Comparison of ENCODE assay signal across 6 cellular contexts in the genomic region with DNA sequence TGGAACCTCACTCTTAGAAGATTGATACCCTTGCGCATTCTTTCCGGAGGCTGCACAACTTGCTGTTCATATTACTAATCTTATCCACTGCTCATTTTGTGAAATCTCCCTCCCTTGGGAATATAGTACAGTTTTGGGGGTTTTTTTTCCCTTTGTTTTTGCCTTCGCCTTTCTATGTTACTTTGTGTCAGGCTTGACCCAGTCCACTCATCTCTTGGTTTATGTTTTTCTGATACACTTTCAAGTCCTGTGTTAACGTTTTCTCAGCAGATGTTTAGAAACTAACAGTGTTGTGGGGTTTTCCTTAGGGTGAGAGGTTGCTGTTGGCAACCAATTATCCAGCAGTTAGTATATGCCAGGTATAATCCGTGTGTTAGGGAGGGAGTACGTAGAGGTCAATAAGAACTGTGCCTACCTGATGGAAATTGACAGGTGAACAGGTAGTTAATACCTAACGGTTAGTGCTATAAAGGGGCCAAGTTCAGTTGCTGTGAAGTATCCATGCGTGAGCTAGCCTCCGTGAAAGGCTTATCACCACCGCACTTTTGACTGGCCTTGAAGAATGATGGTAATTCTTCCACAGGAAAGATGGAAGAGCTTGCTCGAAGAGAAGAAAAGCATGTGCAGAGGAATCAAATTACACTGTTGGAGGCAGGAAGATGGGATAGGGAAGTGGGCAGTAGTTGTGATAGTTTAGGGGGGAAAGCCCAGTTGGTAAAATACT. TPM values are rescaled to one million over a fixed set of nuclear protein-coding genes. Genes with fewer than 3 reads are reported as not detected.
DNase-seq lines count a peak whose midpoint lies in the region; ATAC-seq and TF ChIP-seq lines count a peak whose summit lies in the region.

No MANE protein-coding gene starts in this region.

- H3K27me3 Mint-ChIP-seq in stimulated activated naive CD8-positive, alpha-beta T cell treated with anti-CD3 and anti-CD28 coated beads, Interleukin-15, amount 100 ng/mL, for 72 hours: no peaks in the 10 kb centered on the region

- WGBS in esophagus muscularis mucosa: 6% methylated on average over 11 of the region's 11 CpGs

- H3K4me1 ChIP-seq in esophagus muscularis mucosa: peaks cover 29 to 40% (median 39%) of the 10 kb centered on the region in 4 donors

- no peaks in the 10 kb centered on the region for H3K9me3 Mint-ChIP-seq in stimulated activated naive CD8-positive, alpha-beta T cell treated with anti-CD3 and anti-CD28 coated beads, Interleukin-15, amount 100 ng/mL, for 72 hours

- H3K36me3 ChIP-seq in esophagus muscularis mucosa: peaks cover 0 to 13% (median 10%) of the 10 kb centered on the region in 4 donors

- peak overlapping the region; percentile 90 to 99 for H3K27ac Mint-ChIP-seq in stimulated activated naive CD8-positive, alpha-beta T cell treated with anti-CD3 and anti-CD28 coated beads, Interleukin-15, amount 100 ng/mL, for 72 hours

- TF ChIP-seq EP300 in esophagus muscularis mucosa (IDR thresholded peaks at IDR 0.05): no peak

- H3K27ac ChIP-seq in esophagus muscularis mucosa (replicated peaks in 1 of 4): peak overlapping the region; percentile 98 to 100 (median 99)

- no peak for ATAC-seq in stimulated activated naive CD8-positive, alpha-beta T cell treated with anti-CD3 and anti-CD28 coated beads, Interleukin-15, amount 100 ng/mL, for 72 hours
- ATAC-seq in HG03457 (IDR thresholded peaks at IDR 0.05; ENCODE audit: unreplicated experiment): no peak

- H3K4me1 Mint-ChIP-seq in stimulated activated naive CD8-positive, alpha-beta T cell treated with anti-CD3 and anti-CD28 coated beads, Interleukin-15, amount 100 ng/mL, for 72 hours: peaks cover 46% of the 10 kb centered on the region

- peak overlapping the region; percentile 89 to 98 (median 96) for H3K4me3 ChIP-seq in esophagus muscularis mucosa

- H3K27me3 ChIP-seq in esophagus muscularis mucosa: no peaks in the 10 kb centered on the region

- DNase-seq in DMS53 treated with DMSO at 0.1 percent for 48 hours (lab: John Stamatoyannopoulos, UW; ENCODE audit: unreplicated experiment): peak; percentile 9
- DNase-seq in NCI-H748 (lab: John Stamatoyannopoulos, UW; ENCODE audit: unreplicated experiment): peak; percentile 77
- no peak for DNase-seq in esophagus muscularis mucosa (ENCODE audit: extremely low spot score)
- DNase-seq in stimulated activated naive CD8-positive, alpha-beta T cell treated with anti-CD3 and anti-CD28 coated beads, Interleukin-15, amount 100 ng/mL, for 72 hours: no peak
- no peak for DNase-seq in islet precursor cell

- no peak for TF ChIP-seq CTCF in esophagus muscularis mucosa (IDR thresholded peaks at IDR 0.05)

- intact Hi-C loops in esophagus muscularis mucosa (cut with DNase I): no loop called here

- no peak for TF ChIP-seq POLR2A in esophagus muscularis mucosa (IDR thresholded peaks at IDR 0.05; ENCODE audit: low read depth)

- no peaks in the 10 kb centered on the region for H3K9me3 ChIP-seq in esophagus muscularis mucosa

- peak overlapping the region; percentile 92 to 96 for H3K4me3 Mint-ChIP-seq in stimulated activated naive CD8-positive, alpha-beta T cell treated with anti-CD3 and anti-CD28 coated beads, Interleukin-15, amount 100 ng/mL, for 72 hours

RNA-seq across cellular contexts. Expression of a gene that starts 1.4 kb away (rescaled TPM):
- total RNA-seq in esophagus muscularis mucosa: 10 to 100 TPM in 3 of 4 donors, 1 to 10 TPM in 1; 9.1 to 11.4 (median 10.5) TPM

RNA-seq across cellular contexts. Expression of a gene that starts 2.0 kb away (rescaled TPM):
- 10 to 100 TPM; 11.9 to 19.4 (median 16.5) TPM for total RNA-seq in esophagus muscularis mucosa

RNA-seq across cellular contexts. Expression of a gene that starts 21.1 kb away (rescaled TPM):
- total RNA-seq in esophagus muscularis mucosa: 1 to 10 TPM in 1 of 4 donors, under 1 TPM in 2, not detected in 1; 0.50 to 1.0 (median 0.97) TPM

RNA-seq across cellular contexts. Expression of a gene that starts 31.9 kb away (rescaled TPM):
- total RNA-seq in esophagus muscularis mucosa: not detected

RNA-seq across cellular contexts. Expression of a gene that starts 35.1 kb away (rescaled TPM):
- total RNA-seq in esophagus muscularis mucosa: under 1 TPM; 0.33 to 0.83 (median 0.60) TPM

Comparison
In these comparisons a context has a peak if more than half of its experiments do, and no peak if none do; other contexts are left out.
1. DNase-seq: peak in DMS53 treated with DMSO at 0.1 percent for 48 hours (single experiment) and NCI-H748 (single experiment); none in esophagus muscularis mucosa (single experiment), stimulated activated naive CD8-positive, alpha-beta T cell treated with anti-CD3 and anti-CD28 coated beads, Interleukin-15, amount 100 ng/mL, for 72 hours (0 of 2) and islet precursor cell (single experiment).